8 cellular contexts compared by ENCODE assay signal in the genomic region with DNA sequence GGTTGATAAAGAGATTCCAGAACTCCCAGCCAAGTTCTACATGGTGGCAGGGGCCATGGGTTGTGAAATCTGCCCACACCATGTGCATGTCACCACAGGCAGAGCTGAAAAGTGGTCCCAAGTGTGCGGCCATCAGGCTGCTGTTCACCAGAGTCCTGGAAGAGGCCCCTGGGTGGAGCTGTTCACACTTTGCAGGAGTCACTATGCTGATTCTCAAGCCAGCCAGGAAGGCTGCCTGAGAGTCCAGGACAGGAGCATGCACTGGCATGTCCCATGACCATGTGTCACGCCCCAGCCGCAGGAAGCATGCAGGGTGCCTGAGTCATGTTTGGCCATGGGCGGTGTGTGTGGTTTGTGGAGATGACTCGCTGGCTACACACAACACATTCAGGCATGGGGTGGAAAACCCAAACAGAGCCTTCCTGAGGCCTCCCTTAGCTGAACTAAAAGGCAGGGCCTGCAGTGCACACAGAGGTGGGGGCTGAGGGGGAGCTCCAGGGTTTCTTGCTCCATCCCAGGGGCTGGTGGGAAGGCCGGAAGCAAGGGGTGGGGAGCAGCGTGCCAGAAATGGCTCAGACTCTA. TPM values are rescaled to one million over a fixed set of nuclear protein-coding genes. Genes with fewer than 3 reads are reported as not detected.
DNase-seq lines count a peak whose midpoint lies in the region; ATAC-seq and TF ChIP-seq lines count a peak whose summit lies in the region.

No MANE protein-coding gene starts in this region.

- H3K4me2 ChIP-seq in smooth muscle cell = peak overlapping the region; percentile 48
- no peak overlapping the region for H3K4me2 ChIP-seq in Karpas-422 (ENCODE audit: low read depth, low read length, poor library complexity, severe bottlenecking)

- H3K4me3 Mint-ChIP-seq in activated naive CD4-positive, alpha-beta T cell treated with anti-CD3 and anti-CD28 coated beads for 36 hours = no peak overlapping the region

- no peaks in the 10 kb centered on the region for H4K20me1 ChIP-seq in smooth muscle cell (ENCODE audit: low read depth)
- H4K20me1 ChIP-seq in Karpas-422 (ENCODE audit: insufficient read depth, low read depth, low read length) = no peaks in the 10 kb centered on the region

- peak; percentile 55 for ATAC-seq in HG03103 (IDR thresholded peaks at IDR 0.05; ENCODE audit: low read depth, unreplicated experiment)

- H3K27ac ChIP-seq in SJCRH30 (peak overlapping the region; percentile 53), smooth muscle cell (ENCODE audit: low read depth) (peak overlapping the region; percentile 92), Karpas-422 (ENCODE audit: low read length) (no peak overlapping the region)

- DNase-seq in SJCRH30 = peak; percentile 88 to 91
- peak; percentile 96 for DNase-seq in activated naive CD4-positive, alpha-beta T cell treated with anti-CD3 and anti-CD28 coated beads for 36 hours
- peak; percentile 92 for DNase-seq in cardiac septum (ENCODE audit: low spot score)
- peak; percentile 78 for DNase-seq in smooth muscle cell (lab: John Stamatoyannopoulos, UW; ENCODE audit: unreplicated experiment)
- no peak for DNase-seq in Karpas-422
- no peak for DNase-seq in iPS-NIHi11 (ENCODE audit: low spot score)

- peak overlapping the region; percentile 79 for H3K9ac ChIP-seq in smooth muscle cell (ENCODE audit: low read depth)
- no peak overlapping the region for H3K9ac ChIP-seq in Karpas-422 (ENCODE audit: low read length)

- no peaks in the 10 kb centered on the region for H3K27me3 Mint-ChIP-seq in activated naive CD4-positive, alpha-beta T cell treated with anti-CD3 and anti-CD28 coated beads for 36 hours (ENCODE audit: low read depth)

- no peaks in the 10 kb centered on the region for H3K9me3 ChIP-seq in SJCRH30 (replicated peaks)
- H3K9me3 ChIP-seq in smooth muscle cell (replicated peaks; ENCODE audit: low read depth) = no peaks in the 10 kb centered on the region
- H3K9me3 ChIP-seq in Karpas-422 (ENCODE audit: low read length) = no peaks in the 10 kb centered on the region

- no peak overlapping the region for H2AFZ ChIP-seq in smooth muscle cell (ENCODE audit: low read depth)
- no peak overlapping the region for H2AFZ ChIP-seq in Karpas-422 (ENCODE audit: low read length)

- H3K79me2 ChIP-seq in smooth muscle cell (ENCODE audit: low read depth) = no peaks in the 10 kb centered on the region
- no peaks in the 10 kb centered on the region for H3K79me2 ChIP-seq in Karpas-422 (ENCODE audit: low read length)

- no peaks in the 10 kb centered on the region for H3K9me3 Mint-ChIP-seq in activated naive CD4-positive, alpha-beta T cell treated with anti-CD3 and anti-CD28 coated beads for 36 hours

- CTCF ChIA-PET in activated naive CD4-positive, alpha-beta T cell treated with anti-CD3 and anti-CD28 coated beads for 36 hours (lab: Charles Lee) = interaction anchor here (0.9 to 15.0 kb wide), 3 partner anchors 65 to 86 kb away, joined by 4 to 185 read pairs (median 6); no protein-coding TSS in a partner anchor

- H3K27me3 ChIP-seq in SJCRH30 (no peaks in the 10 kb centered on the region), smooth muscle cell (ENCODE audit: low read depth) (no peaks in the 10 kb centered on the region), Karpas-422 (ENCODE audit: low read length) (no peaks in the 10 kb centered on the region)

- WGBS in smooth muscle cell (ENCODE audit: low lambda C conversion rate) = 9% methylated on average over 7 of the region's 7 CpGs

- no peaks in the 10 kb centered on the region for H3F3A ChIP-seq in smooth muscle cell (ENCODE audit: low read depth)

- H3K4me1 ChIP-seq in SJCRH30 (peaks cover 25% of the 10 kb centered on the region), smooth muscle cell (ENCODE audit: low read depth) (peaks cover 6% of the 10 kb centered on the region), Karpas-422 (ENCODE audit: low read length) (no peaks in the 10 kb centered on the region)

- peak overlapping the region; percentile 83 for H3K27ac Mint-ChIP-seq in activated naive CD4-positive, alpha-beta T cell treated with anti-CD3 and anti-CD28 coated beads for 36 hours

- peaks cover 17% of the 10 kb centered on the region for H3K4me1 Mint-ChIP-seq in activated naive CD4-positive, alpha-beta T cell treated with anti-CD3 and anti-CD28 coated beads for 36 hours (ENCODE audit: low read depth)

- TF ChIP-seq CTCF in GM12875 (IDR thresholded peaks at IDR 0.05; ENCODE audit: borderline replicate concordance, insufficient read depth, low read depth, low read length) = peak; percentile 23; the same call in 1 of the 2 replicates
- TF ChIP-seq CTCF in smooth muscle cell (IDR thresholded peaks at IDR 0.05; ENCODE audit: borderline replicate concordance, insufficient read depth, poor library complexity, severe bottlenecking) = peak; percentile 32

- H3K36me3 Mint-ChIP-seq in activated naive CD4-positive, alpha-beta T cell treated with anti-CD3 and anti-CD28 coated beads for 36 hours (ENCODE audit: low read depth) = no peaks in the 10 kb centered on the region

- H3K4me3 ChIP-seq in GM12875 (ENCODE audit: low read depth, low read length) (no peak overlapping the region), SJCRH30 (no peak overlapping the region), smooth muscle cell (no peak overlapping the region), Karpas-422 (ENCODE audit: low read length) (no peak overlapping the region)

- no peaks in the 10 kb centered on the region for H3K9me2 ChIP-seq in Karpas-422 (replicated peaks; ENCODE audit: insufficient read depth, low read length)

- intact Hi-C loops in activated naive CD4-positive, alpha-beta T cell treated with anti-CD3 and anti-CD28 coated beads for 36 hours (cut with micrococcal nuclease) = loop anchor here (1.0 to 2.0 kb wide), 4 partner anchors 28 to 72 kb away; no protein-coding TSS in a partner anchor
- intact Hi-C loops in cardiac septum (cut with DNase I) = no loop called here

- H3K36me3 ChIP-seq in SJCRH30 (no peaks in the 10 kb centered on the region), smooth muscle cell (ENCODE audit: low read depth) (no peaks in the 10 kb centered on the region), Karpas-422 (ENCODE audit: insufficient read depth, low read length) (no peaks in the 10 kb centered on the region)

RNA-seq across cellular contexts. Expression of a gene that starts 19.5 kb away (rescaled TPM):
- 5.9 and 7.1 TPM in 2 replicates for total RNA-seq in SJCRH30 (2014; rRNA removed; shearing (Covaris generic))
- 1 to 10 TPM; 5.1 to 5.9 TPM for total RNA-seq in activated naive CD4-positive, alpha-beta T cell treated with anti-CD3 and anti-CD28 coated beads for 36 hours
- total RNA-seq in cardiac septum (7.2 TPM), smooth muscle cell (4.4 and 8.2 TPM in 2 replicates)
- 7.4 and 8.0 TPM in 2 replicates for polyA plus RNA-seq in smooth muscle cell
- total RNA-seq in Karpas-422 (2014; rRNA removed; shearing (Covaris generic); ENCODE audit: low replicate concordance) = 1.5 and 3.7 TPM in 2 replicates

RNA-seq across cellular contexts. Expression of a gene that starts 28.3 kb away (rescaled TPM):
- 5.9 and 6.7 TPM in 2 replicates for total RNA-seq in SJCRH30 (2014; rRNA removed; shearing (Covaris generic))
- total RNA-seq in activated naive CD4-positive, alpha-beta T cell treated with anti-CD3 and anti-CD28 coated beads for 36 hours = 10 to 100 TPM; 26.8 to 27.7 TPM
- total RNA-seq in cardiac septum (10.6 TPM), smooth muscle cell (9.7 and 14.2 TPM in 2 replicates)
- polyA plus RNA-seq in smooth muscle cell = 15.8 and 22.3 TPM in 2 replicates
- 8.5 and 28.8 TPM in 2 replicates for total RNA-seq in Karpas-422 (2014; rRNA removed; shearing (Covaris generic); ENCODE audit: low replicate concordance)

RNA-seq across cellular contexts. Expression of a gene that starts 33.7 kb away (rescaled TPM):
- total RNA-seq in SJCRH30 (2014; rRNA removed; shearing (Covaris generic)) = 135 and 144 TPM in 2 replicates
- total RNA-seq in activated naive CD4-positive, alpha-beta T cell treated with anti-CD3 and anti-CD28 coated beads for 36 hours = 100 to 1,000 TPM; 159 to 177 TPM
- 139 TPM for total RNA-seq in cardiac septum
- 47.9 and 89.3 TPM in 2 replicates for total RNA-seq in smooth muscle cell
- polyA plus RNA-seq in smooth muscle cell = 275 and 290 TPM in 2 replicates
- total RNA-seq in Karpas-422 (2014; rRNA removed; shearing (Covaris generic); ENCODE audit: low replicate concordance) = 85.1 and 210 TPM in 2 replicates

RNA-seq across cellular contexts. Expression of a gene that starts 50.9 kb away (rescaled TPM):
- 33.2 and 34.2 TPM in 2 replicates for total RNA-seq in SJCRH30 (2014; rRNA removed; shearing (Covaris generic))
- total RNA-seq in activated naive CD4-positive, alpha-beta T cell treated with anti-CD3 and anti-CD28 coated beads for 36 hours = 10 to 100 TPM; 15.6 TPM
- 16.8 TPM for total RNA-seq in cardiac septum
- total RNA-seq in smooth muscle cell = 14.8 and 20.4 TPM in 2 replicates
- 25.3 and 37.9 TPM in 2 replicates for polyA plus RNA-seq in smooth muscle cell
- not detected in 2 replicates for total RNA-seq in Karpas-422 (2014; rRNA removed; shearing (Covaris generic); ENCODE audit: low replicate concordance)

Comparison
In these comparisons a context has a peak if more than half of its experiments do, and no peak if none do; other contexts are left out.
1. DNase-seq: peak in SJCRH30 (2 of 2), activated naive CD4-positive, alpha-beta T cell treated with anti-CD3 and anti-CD28 coated beads for 36 hours (single experiment), cardiac septum (single experiment) and smooth muscle cell (single experiment); none in Karpas-422 (single experiment) and iPS-NIHi11 (single experiment).